20 cellular contexts compared by ENCODE assay signal in the genomic region with DNA sequence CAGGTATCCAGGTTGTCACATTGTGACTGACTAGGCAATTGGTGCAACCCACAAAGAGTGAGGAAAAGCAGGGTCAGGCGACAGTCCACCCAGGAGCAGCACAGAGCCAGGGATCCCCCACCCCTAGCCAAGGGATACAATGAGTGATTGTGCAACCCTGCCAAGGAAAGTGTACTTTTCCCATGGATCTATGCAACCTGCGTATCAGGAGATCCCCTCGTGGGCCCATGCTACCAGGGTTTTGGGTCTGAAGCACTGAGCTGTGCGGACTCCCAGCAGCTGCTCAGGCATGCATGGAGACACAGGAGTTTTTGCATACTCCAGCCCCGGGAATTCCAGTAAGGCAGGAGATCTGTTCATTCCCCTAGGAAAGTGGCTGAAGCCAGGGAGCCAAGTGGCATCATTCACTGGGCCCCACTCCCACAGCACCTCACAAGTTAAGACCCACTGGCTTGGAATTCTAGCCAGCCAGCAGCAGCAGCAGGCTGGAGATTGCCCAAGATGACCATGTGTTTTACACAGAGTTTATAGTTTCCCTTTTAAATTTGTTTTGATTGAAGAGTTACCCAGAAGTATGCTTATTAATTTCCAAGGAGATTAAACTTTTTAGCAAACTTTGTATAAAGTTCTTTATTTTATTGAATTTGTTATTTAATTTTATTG.
A peak's percentile ranks its signal among the peaks of the same experiment; 100 is the strongest.
DNase-seq lines count a peak whose midpoint lies in the region; ATAC-seq, FAIRE-seq and TF ChIP-seq lines count a peak whose summit lies in the region.
"Had no signal": no experiment of that assay in that cellular context is flagged by ENCODE, and none has a peak within 500 bp of the region (broad histone marks: within the 10 kb centered on the region; RNA-seq: fewer than 3 reads in every experiment).

No MANE protein-coding gene starts in this region.

- TF ChIP-seq CTCF in HEK293 (tag by site-specific recombination; IDR thresholded peaks at IDR 0.05) (no peak), bronchial epithelial cell (IDR thresholded peaks at IDR 0.05; ENCODE audit: insufficient read depth, low read length, severe bottlenecking) (no peak)
- no peak for TF ChIP-seq CTCF in activated CD8-positive, alpha-beta T cell treated with anti-CD3 and anti-CD28 coated beads for 36 hours (IDR thresholded peaks at IDR 0.05)

- H3K27me3 ChIP-seq in bronchial epithelial cell (ENCODE audit: control insufficient read depth, insufficient read depth, low read length) (no peaks in the 10 kb centered on the region), right cardiac atrium (ENCODE audit: control insufficient read depth, insufficient read depth) (no peaks in the 10 kb centered on the region)
- H3K27me3 ChIP-seq: BLaER1 treated with 17β-estradiol and CSF1 and Interleukin-3, amounts not matched to agents 10 nM and 100 nM had no signal

- H3K36me3 Mint-ChIP-seq in activated CD8-positive, alpha-beta T cell treated with anti-CD3 and anti-CD28 coated beads for 36 hours (ENCODE audit: low read depth), result no peaks in the 10 kb centered on the region

- H3K4me3 ChIP-seq in HEK293 (ENCODE audit: low read depth, low read length) (no peak overlapping the region), bronchial epithelial cell (ENCODE audit: low read depth, low read length) (no peak overlapping the region), right cardiac atrium (ENCODE audit: low read length) (no peak overlapping the region)
- H3K4me3 ChIP-seq: BLaER1 treated with 17β-estradiol and CSF1 and Interleukin-3, amounts not matched to agents 10 nM and 100 nM; coronary artery; psoas muscle had no signal

- H3K27ac Mint-ChIP-seq in activated CD8-positive, alpha-beta T cell treated with anti-CD3 and anti-CD28 coated beads for 36 hours, result no peak overlapping the region
- H3K27ac Mint-ChIP-seq: activated CD4-positive, alpha-beta T cell treated with anti-CD3 and anti-CD28 coated beads, Interleukin-2, amount 10 ng/mL, durations not matched to agents 7 days and 5 days; nephron had no signal

- peak; percentile 60 for FAIRE-seq in bronchial epithelial cell (lab: Jason Lieb, UNC)
- FAIRE-seq: astrocyte, GM12892 had no signal

- H3K4me1 Mint-ChIP-seq in activated CD8-positive, alpha-beta T cell treated with anti-CD3 and anti-CD28 coated beads for 36 hours (ENCODE audit: low read depth), result no peaks in the 10 kb centered on the region
- H3K4me1 Mint-ChIP-seq: activated CD4-positive, alpha-beta T cell treated with anti-CD3 and anti-CD28 coated beads, Interleukin-2, amount 10 ng/mL, durations not matched to agents 7 days and 5 days; nephron had no signal

- H3K4me1 ChIP-seq in HEK293 (ENCODE audit: control insufficient read depth, insufficient read depth, low read length) (no peaks in the 10 kb centered on the region), right cardiac atrium (ENCODE audit: control insufficient read depth, insufficient read depth, low read length) (peaks cover 3% of the 10 kb centered on the region)
- H3K4me1 ChIP-seq: BLaER1 treated with 17β-estradiol and CSF1 and Interleukin-3, amounts not matched to agents 10 nM and 100 nM; psoas muscle had no signal

- H3K27ac ChIP-seq in HEK293 (ENCODE audit: extremely low read depth, low read depth, low read length) (no peak overlapping the region), right cardiac atrium (ENCODE audit: low read length) (no peak overlapping the region)
- H3K27ac ChIP-seq: BLaER1 treated with 17β-estradiol and CSF1 and Interleukin-3, amounts not matched to agents 10 nM and 100 nM; coronary artery; psoas muscle had no signal

- no peaks in the 10 kb centered on the region for H3K9me3 Mint-ChIP-seq in activated CD8-positive, alpha-beta T cell treated with anti-CD3 and anti-CD28 coated beads for 36 hours
- H3K9me3 Mint-ChIP-seq: nephron had no signal

- intact Hi-C loops in right cardiac atrium (cut with DNase I), result no loop called here
- intact Hi-C loops in activated CD8-positive, alpha-beta T cell treated with anti-CD3 and anti-CD28 coated beads for 36 hours (cut with micrococcal nuclease), result no loop called here

- H3K9me3 ChIP-seq in HEK293 (ENCODE audit: control insufficient read depth, insufficient read depth, low read depth, low read length) (no peaks in the 10 kb centered on the region), right cardiac atrium (ENCODE audit: control insufficient read depth, low read length) (no peaks in the 10 kb centered on the region)
- H3K9me3 ChIP-seq: psoas muscle had no signal

- POLR2A ChIA-PET in HEK293 (lab: Yijun Ruan, JAX), result no interaction called here
- POLR2A ChIA-PET in activated CD8-positive, alpha-beta T cell treated with anti-CD3 and anti-CD28 coated beads for 36 hours (lab: Charles Lee), result no interaction called here

- peak; percentile 23 to 69 for ATAC-seq in right cardiac atrium
- no peak for ATAC-seq in HG03460 (IDR thresholded peaks at IDR 0.05; ENCODE audit: unreplicated experiment)
- no peak for ATAC-seq in activated CD8-positive, alpha-beta T cell treated with anti-CD3 and anti-CD28 coated beads for 36 hours
- ATAC-seq: psoas muscle had no signal

- 64% methylated on average over 5 of the region's 5 CpGs for WGBS in right cardiac atrium

- CTCF ChIA-PET in HEK293 (lab: Yijun Ruan, JAX), result no interaction called here
- CTCF ChIA-PET in activated CD8-positive, alpha-beta T cell treated with anti-CD3 and anti-CD28 coated beads for 36 hours (lab: Charles Lee), result no interaction called here

- H3K36me3 ChIP-seq in HEK293 (ENCODE audit: control insufficient read depth in 2 of 2, insufficient read depth in 1 of 2, low read length in 2 of 2) (no peaks in the 10 kb centered on the region), bronchial epithelial cell (ENCODE audit: control insufficient read depth, insufficient read depth, low read length) (no peaks in the 10 kb centered on the region)
- H3K36me3 ChIP-seq: BLaER1 treated with 17β-estradiol and CSF1 and Interleukin-3, amounts not matched to agents 10 nM and 100 nM had no signal

- DNase-seq in bronchial epithelial cell (ENCODE audit: low read depth) (no peak), right cardiac atrium (peak; percentile 31 to 69 (median 41)), renal cortical epithelial cell (ENCODE audit: low read depth) (peak; percentile 86), COLO829 (ENCODE audit: low spot score) (no peak), pons (ENCODE audit: low spot score) (no peak)
- no peak for DNase-seq in activated CD8-positive, alpha-beta T cell treated with anti-CD3 and anti-CD28 coated beads for 36 hours
- DNase-seq: activated CD4-positive, alpha-beta T cell treated with anti-CD3 and anti-CD28 coated beads, Interleukin-2, amount 10 ng/mL, durations not matched to agents 7 days and 5 days; activated naive CD4-positive, alpha-beta T cell treated with Interleukin-2 at 50 U/mL for 16 hours; mammary epithelial cell; MM.1S; NCI-H1694 treated with DMSO at 0.1 percent for 48 hours; NK-92 treated with Interleukin-12 subunit alpha and Interleukin-12 subunit beta, amount 100 ng/mL, for 24 hours; psoas muscle had no signal

- no peak overlapping the region for H3K4me3 Mint-ChIP-seq in activated CD8-positive, alpha-beta T cell treated with anti-CD3 and anti-CD28 coated beads for 36 hours
- H3K4me3 Mint-ChIP-seq: activated CD4-positive, alpha-beta T cell treated with anti-CD3 and anti-CD28 coated beads, Interleukin-2, amount 10 ng/mL, durations not matched to agents 7 days and 5 days; nephron had no signal

- no peaks in the 10 kb centered on the region for H3K27me3 Mint-ChIP-seq in activated CD8-positive, alpha-beta T cell treated with anti-CD3 and anti-CD28 coated beads for 36 hours
- H3K27me3 Mint-ChIP-seq: activated CD4-positive, alpha-beta T cell treated with anti-CD3 and anti-CD28 coated beads, Interleukin-2, amount 10 ng/mL, durations not matched to agents 7 days and 5 days had no signal

TF ChIP-seq in HEK293, 187 proteins besides CTCF, POLR2A, EP300 and RAD21:
- TF ChIP-seq, protein P1, sequence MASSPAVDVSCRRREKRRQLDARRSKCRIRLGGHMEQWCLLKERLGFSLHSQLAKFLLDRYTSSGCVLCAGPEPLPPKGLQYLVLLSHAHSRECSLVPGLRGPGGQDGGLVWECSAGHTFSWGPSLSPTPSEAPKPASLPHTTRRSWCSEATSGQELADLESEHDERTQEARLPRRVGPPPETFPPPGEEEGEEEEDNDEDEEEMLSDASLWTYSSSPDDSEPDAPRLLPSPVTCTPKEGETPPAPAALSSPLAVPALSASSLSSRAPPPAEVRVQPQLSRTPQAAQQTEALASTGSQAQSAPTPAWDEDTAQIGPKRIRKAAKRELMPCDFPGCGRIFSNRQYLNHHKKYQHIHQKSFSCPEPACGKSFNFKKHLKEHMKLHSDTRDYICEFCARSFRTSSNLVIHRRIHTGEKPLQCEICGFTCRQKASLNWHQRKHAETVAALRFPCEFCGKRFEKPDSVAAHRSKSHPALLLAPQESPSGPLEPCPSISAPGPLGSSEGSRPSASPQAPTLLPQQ (tag by site-specific recombination; IDR thresholded peaks at IDR 0.05), result 0 out of 2 replicates have a peak, but pooled peaks have one; percentile 28
- TF ChIP-seq ZNF600 (tag by site-specific recombination; IDR thresholded peaks at IDR 0.05), result no peak

Comparison
In these comparisons a context has a peak if more than half of its experiments do, and no peak if none do; other contexts are left out.
1. DNase-seq: peak in right cardiac atrium (3 of 3) and renal cortical epithelial cell (single experiment); none in bronchial epithelial cell (single experiment), COLO829 (single experiment), activated CD8-positive, alpha-beta T cell treated with anti-CD3 and anti-CD28 coated beads for 36 hours (single experiment) and pons (single experiment).
2. ATAC-seq: peak in right cardiac atrium (2 of 2); none in HG03460 (single experiment) and activated CD8-positive, alpha-beta T cell treated with anti-CD3 and anti-CD28 coated beads for 36 hours (single experiment).